ENCODE assay signal across 15 cellular contexts in genomic region chr14:31582286-31582691, GRCh38. TPM values are rescaled to one million over a fixed set of nuclear protein-coding genes. Genes with fewer than 3 reads are reported as not detected.
DNase-seq lines count a peak whose midpoint lies in the region; ATAC-seq, FAIRE-seq and TF ChIP-seq lines count a peak whose summit lies in the region.
"Had no signal": no experiment of that assay in that cellular context is flagged by ENCODE, and none has a peak within 500 bp of the region (broad histone marks: within the 10 kb centered on the region; RNA-seq: fewer than 3 reads in every experiment).

No MANE protein-coding gene starts in this region.

- TF ChIP-seq CTCF in HFF-Myc (IDR thresholded peaks at IDR 0.05; ENCODE audit: low read depth, low read length, missing control alignments) (no peak), smooth muscle cell (IDR thresholded peaks at IDR 0.05; ENCODE audit: borderline replicate concordance, insufficient read depth, poor library complexity, severe bottlenecking) (no peak)

- no peak for FAIRE-seq in HTR-8/SVneo (lab: Jason Lieb, UNC)
- FAIRE-seq: GM18507 had no signal

- peak overlapping the region; percentile 50 for H3K4me2 ChIP-seq in smooth muscle cell

- H3K9ac ChIP-seq in smooth muscle cell (ENCODE audit: low read depth) = no peak overlapping the region

- H3K27ac ChIP-seq in caudate nucleus (ENCODE audit: low read depth, low read length) (peak overlapping the region; percentile 22), smooth muscle cell (ENCODE audit: low read depth) (peak overlapping the region; percentile 33)
- H3K27ac ChIP-seq: cardiac muscle cell had no signal

- DNase-seq in HFF-Myc (ENCODE audit: extremely low read depth, low read depth) = peak; percentile 21
- peak in 5 of 61 donors; percentile 4 to 27 (median 6) for DNase-seq in caudate nucleus (lab: John Stamatoyannopoulos, UW)
- DNase-seq in left ventricle myocardium superior = no peak
- DNase-seq in smooth muscle cell (lab: John Stamatoyannopoulos, UW; ENCODE audit: unreplicated experiment) = no peak
- DNase-seq in HTR-8/SVneo (ENCODE audit: insufficient read length, low spot score) = no peak
- no peak for DNase-seq in SIG-M5 (lab: John Stamatoyannopoulos, UW)
- DNase-seq: activated CD4-positive, alpha-beta memory T cell treated with anti-CD3 and anti-CD28 coated beads for 36 hours; CD4-positive, alpha-beta memory T cell; mucosa of descending colon; NCI-H1417; NCI-H526 treated with DMSO at 0.1 percent for 48 hours; RPMI8226 had no signal

- peaks cover 22% of the 10 kb centered on the region for H3K4me1 ChIP-seq in smooth muscle cell (ENCODE audit: low read depth)

- intact Hi-C loops in left ventricle myocardium superior (cut with micrococcal nuclease) = no loop called here

- 59% methylated on average over 1 of the region's 1 CpG for WGBS in smooth muscle cell (ENCODE audit: low lambda C conversion rate)

- no peaks in the 10 kb centered on the region for H3K36me3 ChIP-seq in smooth muscle cell (ENCODE audit: low read depth)
- H3K36me3 ChIP-seq: cardiac muscle cell had no signal

- no peaks in the 10 kb centered on the region for H3K9me3 ChIP-seq in smooth muscle cell (replicated peaks; ENCODE audit: low read depth)
- H3K9me3 ChIP-seq: mucosa of descending colon had no signal

- H4K20me1 ChIP-seq in smooth muscle cell (ENCODE audit: low read depth) = no peaks in the 10 kb centered on the region

- no peaks in the 10 kb centered on the region for H3K27me3 ChIP-seq in smooth muscle cell (ENCODE audit: low read depth)
- H3K27me3 ChIP-seq: cardiac muscle cell had no signal

- no peak overlapping the region for H2AFZ ChIP-seq in smooth muscle cell (ENCODE audit: low read depth)

- no peaks in the 10 kb centered on the region for H3F3A ChIP-seq in smooth muscle cell (ENCODE audit: low read depth)

- H3K79me2 ChIP-seq in smooth muscle cell (ENCODE audit: low read depth) = no peaks in the 10 kb centered on the region

- no peak overlapping the region for H3K4me3 ChIP-seq in HFF-Myc (replicated peaks; ENCODE audit: low read depth, low read length)
- no peak overlapping the region for H3K4me3 ChIP-seq in smooth muscle cell
- H3K4me3 ChIP-seq: cardiac muscle cell, mucosa of descending colon had no signal

- ATAC-seq in left ventricle myocardium superior (peak; percentile 72), HG02885 (IDR thresholded peaks at IDR 0.05; ENCODE audit: poor library complexity, unreplicated experiment) (no peak)
- ATAC-seq: mucosa of descending colon had no signal

RNA-seq across cellular contexts. Expression of gene NUBPL, which starts 21.1 kb away (rescaled TPM):
- 32.6 TPM for total RNA-seq in left ventricle myocardium superior
- total RNA-seq in smooth muscle cell = 9.1 and 11.5 TPM in 2 replicates
- 11.7 and 15.1 TPM in 2 replicates for polyA plus RNA-seq in smooth muscle cell
